Comparison of ENCODE assay signal across 35 cellular contexts in the genomic region with DNA sequence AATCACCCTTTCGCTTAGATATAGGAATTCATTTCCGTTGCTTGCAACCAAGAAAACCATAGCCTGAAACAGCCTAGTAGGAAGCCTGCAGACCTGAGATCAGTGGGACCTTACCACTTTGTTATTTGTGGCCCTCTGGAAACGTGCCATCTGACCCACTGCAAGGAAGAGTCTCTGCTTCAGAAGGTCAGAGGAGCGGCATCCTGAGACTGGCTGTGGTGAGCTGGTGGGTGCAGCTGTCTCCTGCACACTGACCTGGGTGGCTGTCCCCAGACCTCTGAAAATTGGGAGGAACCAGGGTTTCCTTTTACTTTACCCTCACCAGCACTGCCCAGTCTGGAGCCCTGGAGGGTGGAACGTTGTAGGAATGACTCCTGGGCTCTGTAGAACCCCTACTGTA. TPM values are rescaled to one million over a fixed set of nuclear protein-coding genes. Genes with fewer than 3 reads are reported as not detected.
"Had no signal": no experiment of that assay in that cellular context is flagged by ENCODE, and none has a peak within 500 bp of the region (broad histone marks: within the 10 kb centered on the region; RNA-seq: fewer than 3 reads in every experiment).

No MANE protein-coding gene starts in this region.

- H3K27me3 ChIP-seq: adrenal gland, body of pancreas, brain microvascular endothelial cell had no signal

- H3K27ac ChIP-seq: adrenal gland, body of pancreas, brain microvascular endothelial cell, breast epithelium, VCaP had no signal

- H3K4me1 ChIP-seq: adrenal gland, body of pancreas, breast epithelium had no signal

- H3K4me3 ChIP-seq: adrenal gland, body of pancreas, breast epithelium had no signal

- DNase-seq: activated B cell treated with CpG ODN at 0.5 μM for 24 hours; activated CD4-positive, alpha-beta memory T cell treated with anti-CD3 and anti-CD28 coated beads for 36 hours; activated CD4-positive, alpha-beta T cell treated with anti-CD3 and anti-CD28 coated beads for 4 hours; activated CD4-positive, alpha-beta T cell treated with anti-CD3 and anti-CD28 coated beads, Interleukin-2, amount 10 ng/mL, durations not matched to agents 24 days and 14 days; activated CD4-positive, alpha-beta T cell treated with anti-CD3 and anti-CD28 coated beads, Interleukin-2, amount 50 U/mL, for 1 hour; activated CD4-positive, alpha-beta T cell treated with anti-CD3 and anti-CD28 coated beads, Interleukin-2, amount 50 U/mL, for 4 hours; activated CD4-positive, CD25-positive, alpha-beta regulatory T cell treated with anti-CD3 and anti-CD28 coated beads, Interleukin-2, amount 50 U/mL, for 72 hours; activated CD8-positive, alpha-beta memory T cell treated with anti-CD3 and anti-CD28 coated beads, Interleukin-2, amount 50 U/mL, for 4 hours; activated CD8-positive, alpha-beta T cell treated with anti-CD3 and anti-CD28 coated beads for 36 hours; activated effector memory CD4-positive, alpha-beta T cell treated with anti-CD3 and anti-CD28 coated beads, Interleukin-2, amount 50 U/mL, for 16 hours; activated gamma-delta T cell treated with Interleukin-2 at 50 U/mL for 16 hours; activated naive CD4-positive, alpha-beta T cell; activated naive CD4-positive, alpha-beta T cell treated with anti-CD3 and anti-CD28 coated beads for 36 hours; activated naive CD4-positive, alpha-beta T cell treated with anti-CD3 and anti-CD28 coated beads, Interleukin-2, amount 50 U/mL, for 16 hours; activated naive CD8-positive, alpha-beta T cell treated with anti-CD3 and anti-CD28 coated beads for 36 hours; activated T-cell treated with anti-CD3 and anti-CD28 coated beads for 4 hours; activated T-cell treated with anti-CD3 and anti-CD28 coated beads, Interleukin-2, amount 50 U/mL, for 1 hour; activated T-cell treated with anti-CD3 and anti-CD28 coated beads, Interleukin-2, amount 50 U/mL, for 4 hours; activated T-cell treated with anti-CD3 and anti-CD28 coated beads, Interleukin-2, amount 50 U/mL, for 72 hours; adrenal gland; amniotic stem cell; aorta; body of pancreas; brain microvascular endothelial cell; central memory CD4-positive, alpha-beta T cell; T-helper 1 cell; T-helper 2 cell; T-helper 9 cell had no signal

- H3K36me3 ChIP-seq: adrenal gland, brain microvascular endothelial cell, breast epithelium had no signal

- H3K9me3 ChIP-seq: adrenal gland, body of pancreas had no signal

RNA-seq across cellular contexts. Expression of a gene that starts 18.2 kb away (rescaled TPM):
- total RNA-seq: activated B cell treated with CpG ODN at 0.5 μM for 24 hours; activated CD4-positive, alpha-beta memory T cell treated with anti-CD3 and anti-CD28 coated beads for 36 hours; activated CD4-positive, alpha-beta T cell treated with anti-CD3 and anti-CD28 coated beads, Interleukin-2, amount 10 ng/mL, durations not matched to agents 24 days and 14 days; activated CD8-positive, alpha-beta memory T cell treated with anti-CD3 and anti-CD28 coated beads for 36 hours; activated CD8-positive, alpha-beta T cell treated with anti-CD3 and anti-CD28 coated beads for 36 hours; activated naive CD4-positive, alpha-beta T cell treated with anti-CD3 and anti-CD28 coated beads for 36 hours; activated naive CD4-positive, alpha-beta T cell treated with anti-CD3 and anti-CD28 coated beads, Interleukin-2, amount 50 U/mL, for 72 hours; activated naive CD8-positive, alpha-beta T cell treated with anti-CD3 and anti-CD28 coated beads for 36 hours; activated T-helper 1 cell treated with anti-CD3 and anti-CD28 coated beads, Interleukin-12 subunit alpha, Interleukin-12 subunit beta, Interleukin-2, Interleukin-4 antibody, amounts not matched to agents 30 ng/mL and 10 ng/mL and 1 ng/mL, durations not matched to agents 14 hours and 24 hours and 36 hours; activated T-helper 17 cell treated with anti-CD3 and anti-CD28 coated beads, Interleukin-2, amount 50 U/mL, for 72 hours had no signal

RNA-seq across cellular contexts. Expression of a gene that starts 38.8 kb away (rescaled TPM):
- total RNA-seq: activated B cell treated with CpG ODN at 0.5 μM for 24 hours; activated CD4-positive, alpha-beta memory T cell treated with anti-CD3 and anti-CD28 coated beads for 36 hours; activated CD4-positive, alpha-beta T cell treated with anti-CD3 and anti-CD28 coated beads, Interleukin-2, amount 10 ng/mL, durations not matched to agents 24 days and 14 days; activated CD8-positive, alpha-beta memory T cell treated with anti-CD3 and anti-CD28 coated beads for 36 hours; activated CD8-positive, alpha-beta T cell treated with anti-CD3 and anti-CD28 coated beads for 36 hours; activated naive CD4-positive, alpha-beta T cell treated with anti-CD3 and anti-CD28 coated beads for 36 hours; activated naive CD4-positive, alpha-beta T cell treated with anti-CD3 and anti-CD28 coated beads, Interleukin-2, amount 50 U/mL, for 72 hours; activated naive CD8-positive, alpha-beta T cell treated with anti-CD3 and anti-CD28 coated beads for 36 hours; activated T-cell treated with anti-CD3 and anti-CD28 coated beads, Interleukin-2, amount 50 U/mL, for 4 hours; activated T-cell treated with anti-CD3 and anti-CD28 coated beads, Interleukin-2, amount 50 U/mL, for 72 hours; activated T-helper 1 cell treated with anti-CD3 and anti-CD28 coated beads, Interleukin-12 subunit alpha, Interleukin-12 subunit beta, Interleukin-2, Interleukin-4 antibody, amounts not matched to agents 30 ng/mL and 10 ng/mL and 1 ng/mL, durations not matched to agents 14 hours and 24 hours and 36 hours; activated T-helper 17 cell treated with anti-CD3 and anti-CD28 coated beads, Interleukin-2, amount 50 U/mL, for 72 hours; cardiac septum had no signal
